8 cellular contexts compared by ENCODE assay signal in genomic region chr19:4007021-4007835, GRCh38. TPM values are rescaled to one million over a fixed set of nuclear protein-coding genes. Genes with fewer than 3 reads are reported as not detected.
DNase-seq lines count a peak whose midpoint lies in the region; ATAC-seq, FAIRE-seq and TF ChIP-seq lines count a peak whose summit lies in the region.

TSS of gene PIAS4 (plus strand) at chr19:4007736. CDS start at chr19:4007761, 25 bp downstream.

- H3K27ac ChIP-seq in adrenal gland: peak within 1 kb of the TSS in 4 of 5 donors; percentile 53 to 89 (median 78)
- H3K27ac ChIP-seq in heart right ventricle: peak within 1 kb of the TSS; percentile 81 to 95 (median 90)
- H3K27ac ChIP-seq in upper lobe of right lung: peak within 1 kb of the TSS; percentile 81

- H3K9me3 ChIP-seq in adrenal gland (replicated peaks in 1 of 3) (no peaks in the 10 kb centered on the region), heart right ventricle (no peaks in the 10 kb centered on the region), upper lobe of right lung (no peaks in the 10 kb centered on the region)

- peak in 1 of 6 experiments; percentile 23 for TF ChIP-seq CTCF in adrenal gland (IDR thresholded peaks at IDR 0.05)
- TF ChIP-seq CTCF in heart right ventricle (IDR thresholded peaks at IDR 0.05): peak in 2 of 9 donors; percentile 8 to 13
- TF ChIP-seq CTCF in progenitor cell of endocrine pancreas (IDR thresholded peaks at IDR 0.05; ENCODE audit: unreplicated experiment): peak; percentile 35
- TF ChIP-seq CTCF in upper lobe of right lung (IDR thresholded peaks at IDR 0.05): no peak

- peak within 1 kb of the TSS; percentile 86 for H3K4me3 Mint-ChIP-seq in progenitor cell of endocrine pancreas (ENCODE audit: low read depth)

- H3K4me3 ChIP-seq in adrenal gland (peak within 1 kb of the TSS; percentile 33 to 95 (median 76)), heart right ventricle (peak within 1 kb of the TSS; percentile 76 to 99 (median 90)), upper lobe of right lung (peak within 1 kb of the TSS; percentile 93)

- intact Hi-C loops in adrenal gland (cut with DNase I) (loop anchor here in 1 of 2 donors (10.0 kb wide), 1 partner anchor 48 kb away; no protein-coding TSS in a partner anchor), heart right ventricle (cut with DNase I) (loop anchor here in 3 of 10 donors (5.0 to 10.0 kb wide), 3 partner anchors 58 to 115 kb away; partner anchors contain the start of genes ZBTB7A (in 2 of the 3) and MAP2K2 (in 1 of the 3)), upper lobe of right lung (cut with DNase I) (no loop called here)

- H3K9me3 Mint-ChIP-seq in progenitor cell of endocrine pancreas (ENCODE audit: low read depth): no peaks in the 10 kb centered on the region

- FAIRE-seq in GM12892 (lab: Jason Lieb, UNC): peak; percentile 97

- H3K4me1 ChIP-seq in adrenal gland (replicated peaks in 1 of 2): peaks cover 31 to 40% of the 10 kb centered on the region in 2 donors
- H3K4me1 ChIP-seq in heart right ventricle: peaks cover 31 to 47% (median 41%) of the 10 kb centered on the region in 9 donors
- peaks cover 33% of the 10 kb centered on the region for H3K4me1 ChIP-seq in upper lobe of right lung

- no peaks in the 10 kb centered on the region for H3K27me3 ChIP-seq in adrenal gland
- H3K27me3 ChIP-seq in heart right ventricle: no peaks in the 10 kb centered on the region
- H3K27me3 ChIP-seq in upper lobe of right lung: no peaks in the 10 kb centered on the region

- TF ChIP-seq POLR2A in GM12892 (IDR thresholded peaks at IDR 0.05; ENCODE audit: low read depth, low read length): peak; percentile 69; the same call in 1 of the 2 replicates
- peak; percentile 39 to 71 for TF ChIP-seq POLR2A in adrenal gland (IDR thresholded peaks at IDR 0.05)

- 0 to 1% (median 0%) methylated on average over 1 to 91 of the region's 91 CpGs for WGBS in adrenal gland, 4 donors
- WGBS in heart right ventricle, 2 donors: 0% methylated on average over 42 to 91 of the region's 91 CpGs

- peak; percentile 99 for DNase-seq in GM12892 (ENCODE audit: insufficient read length)
- peak; percentile 66 for DNase-seq in NCI-H1436 treated with DMSO at 0.1 percent for 48 hours (lab: John Stamatoyannopoulos, UW)
- peak; percentile 90 to 98 (median 93) for DNase-seq in T-helper 1 cell
- peak; percentile 94 to 98 (median 96) for DNase-seq in adrenal gland
- peak; percentile 95 to 97 for DNase-seq in heart right ventricle
- DNase-seq in progenitor cell of endocrine pancreas (ENCODE audit: low spot score, unreplicated experiment): peak; percentile 91
- DNase-seq in upper lobe of right lung: peak; percentile 98

- H3K27ac Mint-ChIP-seq in progenitor cell of endocrine pancreas: peak within 1 kb of the TSS; percentile 86

- ATAC-seq in HG02798 (IDR thresholded peaks at IDR 0.05; ENCODE audit: poor library complexity, unreplicated experiment) (peak; percentile 93), heart right ventricle (peak; percentile 94 to 97 (median 96)), upper lobe of right lung (peak; percentile 96)

- no peaks in the 10 kb centered on the region for H3K27me3 Mint-ChIP-seq in progenitor cell of endocrine pancreas

- H3K4me1 Mint-ChIP-seq in progenitor cell of endocrine pancreas (ENCODE audit: low read depth): peaks cover 20% of the 10 kb centered on the region

- H3K36me3 ChIP-seq in adrenal gland (replicated peaks in 1 of 2) (peaks cover 0 to 10% of the 10 kb centered on the region in 2 donors), heart right ventricle (peaks cover 0 to 17% (median 0%) of the 10 kb centered on the region in 9 donors), upper lobe of right lung (no peaks in the 10 kb centered on the region)

- peaks cover 2% of the 10 kb centered on the region for H3K36me3 Mint-ChIP-seq in progenitor cell of endocrine pancreas (ENCODE audit: insufficient read depth)

RNA-seq across cellular contexts. Expression of gene PIAS4, which starts in this region (rescaled TPM):
- 11.3 TPM for polyA plus RNA-seq in GM12892 (2012; ENCODE audit: missing spikeins)
- total RNA-seq in adrenal gland (10 to 100 TPM; 16.6 to 40.7 (median 28.6) TPM), heart right ventricle (10 to 100 TPM; 11.5 to 22.8 (median 14.3) TPM), progenitor cell of endocrine pancreas (55.3 and 56.3 TPM in 2 replicates), upper lobe of right lung (25.4 TPM)
- polyA plus RNA-seq in adrenal gland (10 to 100 TPM; 13.7 to 22.3 (median 21.2) TPM), heart right ventricle (10 to 100 TPM in 1 of 2 donors, 1 to 10 TPM in 1; 8.5 to 10.5 TPM)

Comparison
In these comparisons a context has a peak if more than half of its experiments do, and no peak if none do; other contexts are left out.
1. Peak in every context shown above with its lines: DNase-seq, ATAC-seq, H3K4me3 ChIP-seq and H3K27ac ChIP-seq.